ENCODE assay signal across 21 cellular contexts in the genomic region with DNA sequence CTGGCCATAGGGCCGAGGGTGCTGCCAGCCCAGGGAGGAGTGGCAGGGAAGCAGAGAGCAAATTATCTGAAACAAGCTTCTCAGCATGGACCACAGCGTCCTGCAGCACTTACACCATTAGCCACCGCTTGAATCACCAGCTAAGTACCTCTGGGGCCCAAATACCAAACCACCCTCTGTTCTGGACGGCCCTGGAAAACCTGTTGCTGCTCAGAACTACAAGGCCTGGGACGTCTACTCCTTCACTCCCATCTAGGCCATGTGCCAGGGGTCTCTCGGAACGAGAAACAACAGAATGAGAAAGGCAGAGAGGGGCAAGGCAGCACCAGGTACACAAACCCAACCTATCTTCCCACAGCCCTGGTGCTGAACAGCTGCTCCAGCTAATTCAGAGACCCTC.
"Had no signal": no experiment of that assay in that cellular context is flagged by ENCODE, and none has a peak within 500 bp of the region (broad histone marks: within the 10 kb centered on the region; RNA-seq: fewer than 3 reads in every experiment).

No MANE protein-coding gene starts in this region.

- ATAC-seq: K562, SK-N-SH treated with all-trans-retinoic acid at 6 μM for 48 hours had no signal

- H3K27me3 Mint-ChIP-seq: activated B cell treated with CpG ODN at 0.5 μM for 24 hours; activated CD4-positive, alpha-beta T cell treated with anti-CD3 and anti-CD28 coated beads, Interleukin-2, amount 10 ng/mL, durations not matched to agents 24 days and 14 days; activated naive CD4-positive, alpha-beta T cell treated with anti-CD3 and anti-CD28 coated beads, Interleukin-2, amount 50 U/mL, for 24 hours had no signal

- FAIRE-seq: K562 had no signal

- H3K4me1 ChIP-seq: Peyer's patch, SJSA1 had no signal

- DNase-seq: activated B cell treated with CpG ODN at 0.5 μM for 24 hours; activated CD4-positive, alpha-beta T cell treated with anti-CD3 and anti-CD28 coated beads for 1 hour; activated CD4-positive, alpha-beta T cell treated with anti-CD3 and anti-CD28 coated beads, Interleukin-2, amount 10 ng/mL, durations not matched to agents 24 days and 14 days; activated CD4-positive, alpha-beta T cell treated with anti-CD3 and anti-CD28 coated beads, Interleukin-2, amount 50 U/mL, for 48 hours; activated T-cell treated with anti-CD3 and anti-CD28 coated beads for 4 hours; caudate nucleus; Karpas-422; MM.1S; NCI-H1105; NCI-H1436; NCI-H1694 treated with DMSO at 0.1 percent for 48 hours; NCI-H2029 treated with DMSO at 0.1 percent for 48 hours; NCI-H345; NCI-H510A; Peyer's patch; SHP77; SW 1271 had no signal

- H3K27ac Mint-ChIP-seq: activated B cell treated with CpG ODN at 0.5 μM for 24 hours; activated CD4-positive, alpha-beta T cell treated with anti-CD3 and anti-CD28 coated beads, Interleukin-2, amount 10 ng/mL, durations not matched to agents 24 days and 14 days; activated naive CD4-positive, alpha-beta T cell treated with anti-CD3 and anti-CD28 coated beads, Interleukin-2, amount 50 U/mL, for 24 hours had no signal

- H3K9me3 Mint-ChIP-seq: activated B cell treated with CpG ODN at 0.5 μM for 24 hours; activated CD4-positive, alpha-beta T cell treated with anti-CD3 and anti-CD28 coated beads, Interleukin-2, amount 10 ng/mL, durations not matched to agents 24 days and 14 days; activated naive CD4-positive, alpha-beta T cell treated with anti-CD3 and anti-CD28 coated beads, Interleukin-2, amount 50 U/mL, for 24 hours had no signal

- H3K36me3 ChIP-seq: SJSA1 had no signal

- H3K4me3 ChIP-seq: K562, Peyer's patch, SJSA1 had no signal

- H3K27me3 ChIP-seq: Peyer's patch, SJSA1 had no signal

- H3K4me3 Mint-ChIP-seq: activated B cell treated with CpG ODN at 0.5 μM for 24 hours; activated CD4-positive, alpha-beta T cell treated with anti-CD3 and anti-CD28 coated beads, Interleukin-2, amount 10 ng/mL, durations not matched to agents 24 days and 14 days; activated naive CD4-positive, alpha-beta T cell treated with anti-CD3 and anti-CD28 coated beads, Interleukin-2, amount 50 U/mL, for 24 hours had no signal

- H3K9me3 ChIP-seq: Peyer's patch, SJSA1 had no signal

- H3K27ac ChIP-seq: Peyer's patch, SJSA1 had no signal
